Comparison of ENCODE assay signal across 23 cellular contexts in the genomic region with DNA sequence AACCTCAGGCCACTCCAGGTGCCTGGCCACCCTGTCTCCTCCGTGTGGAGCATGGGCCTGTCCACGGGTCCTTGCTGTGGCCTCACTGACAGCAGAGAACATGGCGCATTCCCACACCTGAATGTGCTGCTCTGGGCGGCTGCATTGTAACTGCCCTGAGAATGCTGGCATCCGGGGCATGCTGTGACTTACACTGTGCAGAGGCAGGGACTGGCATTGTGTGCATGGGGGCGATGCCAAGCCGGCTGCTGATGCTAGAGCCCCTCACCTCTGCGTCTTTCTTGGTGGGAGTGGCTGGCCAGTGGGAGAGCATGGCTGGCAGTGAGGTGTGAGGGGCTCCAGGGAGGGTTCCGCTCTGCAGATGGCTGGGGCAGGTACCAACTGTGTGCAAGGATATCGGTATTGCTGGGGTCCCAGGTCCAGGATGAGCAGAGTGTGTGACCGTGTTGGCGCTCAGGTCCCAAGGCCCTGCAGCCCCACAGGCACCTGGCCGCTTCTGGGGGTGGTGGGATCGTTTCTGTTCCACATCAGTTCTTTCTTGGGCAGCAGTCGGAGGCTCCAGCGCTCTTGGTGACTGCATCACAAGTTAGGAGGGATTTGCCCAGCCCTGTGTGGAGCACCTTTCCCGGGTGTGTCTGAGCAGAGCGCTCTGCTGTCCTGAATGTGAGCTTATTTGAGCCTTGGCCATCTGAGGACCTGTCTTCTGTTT.
"Had no signal": no experiment of that assay in that cellular context is flagged by ENCODE, and none has a peak within 500 bp of the region (broad histone marks: within the 10 kb centered on the region; RNA-seq: fewer than 3 reads in every experiment).

No MANE protein-coding gene starts in this region.

- H3K4me3 Mint-ChIP-seq: activated CD4-positive, alpha-beta T cell treated with anti-CD3 and anti-CD28 coated beads for 36 hours; activated naive CD8-positive, alpha-beta T cell; nephron had no signal

- H3K27ac Mint-ChIP-seq: activated CD4-positive, alpha-beta T cell treated with anti-CD3 and anti-CD28 coated beads for 36 hours; activated naive CD8-positive, alpha-beta T cell had no signal

- H3K36me3 ChIP-seq: cardiac muscle cell, gastrocnemius medialis, lower lobe of right lung had no signal

- H3K9ac ChIP-seq: parathyroid adenoma had no signal

- H3K4me1 Mint-ChIP-seq: activated CD4-positive, alpha-beta T cell treated with anti-CD3 and anti-CD28 coated beads for 36 hours had no signal

- DNase-seq: activated CD4-positive, alpha-beta T cell treated with anti-CD3 and anti-CD28 coated beads for 36 hours; activated CD4-positive, alpha-beta T cell treated with anti-CD3 and anti-CD28 coated beads, Interleukin-2, amount 50 U/mL, for 48 hours; activated CD4-positive, CD25-positive, alpha-beta regulatory T cell; activated CD8-positive, alpha-beta memory T cell treated with anti-CD3 and anti-CD28 coated beads for 24 hours; activated effector memory CD4-positive, alpha-beta T cell treated with Interleukin-2 at 50 U/mL for 16 hours; activated naive CD4-positive, alpha-beta T cell treated with Interleukin-2 at 50 U/mL for 16 hours; anterior cingulate cortex; dorsolateral prefrontal cortex; effector memory CD4-positive, alpha-beta T cell; gastrocnemius medialis; glutamatergic neuron; psoas muscle; stimulated activated naive CD4-positive, alpha-beta T cell; T-helper 2 cell had no signal

- H3K4me3 ChIP-seq: cardiac muscle cell, coronary artery, dorsolateral prefrontal cortex, gastrocnemius medialis, lower lobe of right lung, psoas muscle, tibial nerve had no signal

- H3K27me3 ChIP-seq: cardiac muscle cell, dorsolateral prefrontal cortex, gastrocnemius medialis, neutrophil, tibial nerve had no signal

- H3K27ac ChIP-seq: cardiac muscle cell, coronary artery, dorsolateral prefrontal cortex, gastrocnemius medialis, lower lobe of right lung, neutrophil, parathyroid adenoma, psoas muscle had no signal

- ATAC-seq: activated CD4-positive, alpha-beta T cell treated with anti-CD3 and anti-CD28 coated beads for 36 hours; lower lobe of right lung; SK-N-SH treated with all-trans-retinoic acid at 6 μM for 48 hours had no signal

- H3K9me3 Mint-ChIP-seq: nephron had no signal

- H3K36me3 Mint-ChIP-seq: activated naive CD8-positive, alpha-beta T cell had no signal

- H3K9me3 ChIP-seq: gastrocnemius medialis, lower lobe of right lung, neutrophil, psoas muscle, tibial nerve had no signal

- H3K4me1 ChIP-seq: psoas muscle had no signal

- H3K79me2 ChIP-seq: parathyroid adenoma had no signal

- H3K27me3 Mint-ChIP-seq: activated CD4-positive, alpha-beta T cell treated with anti-CD3 and anti-CD28 coated beads for 36 hours; activated naive CD8-positive, alpha-beta T cell had no signal

- H2AFZ ChIP-seq: parathyroid adenoma had no signal
